ENCODE assay signal across 14 cellular contexts in genomic region chr15:63133786-63134185, GRCh38. TPM values are rescaled to one million over a fixed set of nuclear protein-coding genes. Genes with fewer than 3 reads are reported as not detected.
DNase-seq lines count a peak whose midpoint lies in the region; ATAC-seq, FAIRE-seq and TF ChIP-seq lines count a peak whose summit lies in the region.
"Had no signal": no experiment of that assay in that cellular context is flagged by ENCODE, and none has a peak within 500 bp of the region (broad histone marks: within the 10 kb centered on the region; RNA-seq: fewer than 3 reads in every experiment).

No MANE protein-coding gene starts in this region.

- H3K4me1 ChIP-seq in kidney (ENCODE audit: control insufficient read depth in 1 of 2, insufficient read depth in 1 of 2, low read depth in 1 of 2, low read length in 2 of 2) (peaks cover 0 to 2% of the 10 kb centered on the region in 2 donors), uterus (no peaks in the 10 kb centered on the region)
- H3K4me1 ChIP-seq: pancreas had no signal

- H3K27ac Mint-ChIP-seq in HFFc6 (peak overlapping the region; percentile 68), chondrocyte (ENCODE audit: unreplicated experiment) (peak overlapping the region; percentile 72), immature natural killer cell (no peak overlapping the region)
- H3K27ac Mint-ChIP-seq: activated T-cell treated with anti-CD3 and anti-CD28 coated beads, Interleukin-2, amount 50 U/mL, for 24 hours; CD4-positive, alpha-beta T cell had no signal

- H3K4me1 Mint-ChIP-seq in HFFc6 (ENCODE audit: low read depth): peaks cover 65% of the 10 kb centered on the region
- H3K4me1 Mint-ChIP-seq in chondrocyte (ENCODE audit: low read depth): peaks cover 33% of the 10 kb centered on the region
- H3K4me1 Mint-ChIP-seq in immature natural killer cell: no peaks in the 10 kb centered on the region

- intact Hi-C loops in kidney (cut with DNase I) (no loop called here), uterus (cut with DNase I; ENCODE audit: low total_unique reads) (no loop called here)

- peak overlapping the region; percentile 23 for H3K4me3 Mint-ChIP-seq in HFFc6
- H3K4me3 Mint-ChIP-seq in chondrocyte (ENCODE audit: unreplicated experiment): no peak overlapping the region
- H3K4me3 Mint-ChIP-seq in immature natural killer cell: no peak overlapping the region
- H3K4me3 Mint-ChIP-seq: activated T-cell treated with anti-CD3 and anti-CD28 coated beads, Interleukin-2, amount 50 U/mL, for 24 hours; CD4-positive, alpha-beta T cell had no signal

- H3K4me3 ChIP-seq in kidney (ENCODE audit: low read length in 2 of 2) (no peak overlapping the region), uterus (no peak overlapping the region)
- H3K4me3 ChIP-seq: pancreas, stomach had no signal

- H3K27me3 ChIP-seq in uterus: no peaks in the 10 kb centered on the region
- H3K27me3 ChIP-seq: pancreas, stomach had no signal

- no peak for ATAC-seq in HG03432 (IDR thresholded peaks at IDR 0.05; ENCODE audit: unreplicated experiment)

- peak; percentile 77 for FAIRE-seq in kidney (lab: Jason Lieb, UNC)
- FAIRE-seq: pancreas had no signal

- peaks cover 45% of the 10 kb centered on the region for H3K36me3 Mint-ChIP-seq in HFFc6 (ENCODE audit: low read depth)
- peaks cover 2% of the 10 kb centered on the region for H3K36me3 Mint-ChIP-seq in chondrocyte (ENCODE audit: low read depth)
- peaks cover 4 to 12% (median 5%) of the 10 kb centered on the region in 3 donors for H3K36me3 Mint-ChIP-seq in immature natural killer cell

- TF ChIP-seq CTCF in HFFc6 (IDR thresholded peaks at IDR 0.05): no peak
- no peak for TF ChIP-seq CTCF in chondrocyte (IDR thresholded peaks at IDR 0.05)
- TF ChIP-seq CTCF in kidney (IDR thresholded peaks at IDR 0.05; ENCODE audit: borderline replicate concordance, extremely low read depth, insufficient read depth): no peak
- TF ChIP-seq CTCF in uterus (IDR thresholded peaks at IDR 0.05): no peak

- no peak for TF ChIP-seq POLR2A in uterus (IDR thresholded peaks at IDR 0.05)

- H3K27me3 Mint-ChIP-seq in HFFc6 (ENCODE audit: insufficient read depth): no peaks in the 10 kb centered on the region
- H3K27me3 Mint-ChIP-seq in chondrocyte (ENCODE audit: low read depth): no peaks in the 10 kb centered on the region
- no peaks in the 10 kb centered on the region for H3K27me3 Mint-ChIP-seq in immature natural killer cell (ENCODE audit: low read depth in 3 of 3)
- H3K27me3 Mint-ChIP-seq: activated T-cell treated with anti-CD3 and anti-CD28 coated beads, Interleukin-2, amount 50 U/mL, for 24 hours; CD4-positive, alpha-beta T cell had no signal

- no peaks in the 10 kb centered on the region for H3K9me3 Mint-ChIP-seq in HFFc6
- H3K9me3 Mint-ChIP-seq in chondrocyte (ENCODE audit: low read depth): no peaks in the 10 kb centered on the region
- H3K9me3 Mint-ChIP-seq in immature natural killer cell: no peaks in the 10 kb centered on the region
- H3K9me3 Mint-ChIP-seq: activated T-cell treated with anti-CD3 and anti-CD28 coated beads, Interleukin-2, amount 50 U/mL, for 24 hours; CD4-positive, alpha-beta T cell had no signal

- H3K9ac ChIP-seq in kidney (ENCODE audit: low read length in 2 of 2): no peak overlapping the region

- H3K36me3 ChIP-seq in kidney (ENCODE audit: control insufficient read depth in 1 of 2, insufficient read depth in 2 of 2, low read length in 2 of 2) (no peaks in the 10 kb centered on the region), uterus (no peaks in the 10 kb centered on the region)

- H3K9me3 ChIP-seq in kidney (ENCODE audit: control insufficient read depth in 1 of 2, low read length in 2 of 2) (no peaks in the 10 kb centered on the region), uterus (no peaks in the 10 kb centered on the region)
- H3K9me3 ChIP-seq: pancreas, stomach had no signal

- DNase-seq in HFFc6 (peak; percentile 67), chondrocyte (ENCODE audit: low spot score) (no peak), kidney (no peak), uterus (no peak), SKM-1 (lab: John Stamatoyannopoulos, UW; ENCODE audit: unreplicated experiment) (no peak), immature natural killer cell (no peak)
- DNase-seq: activated CD4-positive, alpha-beta T cell treated with anti-CD3 and anti-CD28 coated beads for 4 hours; activated T-cell treated with anti-CD3 and anti-CD28 coated beads, Interleukin-2, amount 50 U/mL, for 24 hours; CD4-positive, alpha-beta T cell; midbrain; pancreas; stomach; T1000 had no signal

- H3K27ac ChIP-seq in kidney (ENCODE audit: low read depth in 2 of 2, low read length in 2 of 2) (no peak overlapping the region), uterus (peak overlapping the region; percentile 43 to 51)
- H3K27ac ChIP-seq: pancreas had no signal

RNA-seq across cellular contexts. Expression of gene LACTB, which starts 12.1 kb away (rescaled TPM):
- total RNA-seq in HFFc6 (2021; fragmentation: NEBNext Ultra II Directional; extraction: Animal tissue kit (Norgen Biotek cat#: 25700)): 10 to 100 TPM; 37.5 to 47.6 (median 45.7) TPM
- total RNA-seq in chondrocyte: 19.4 to 22.4 TPM (median 20.7 TPM) in 3 replicates
- total RNA-seq in kidney: 17.6 TPM
- 16.8 TPM for polyA plus RNA-seq in kidney (ENCODE audit: insufficient read depth, low read depth, low replicate concordance)
- 10 to 100 TPM in 2 of 4 donors, 1 to 10 TPM in 2; 7.9 to 13.6 (median 9.6) TPM for total RNA-seq in uterus
- polyA plus RNA-seq in immature natural killer cell: 10 to 100 TPM; 11.3 to 11.7 (median 11.5) TPM

RNA-seq across cellular contexts. Expression of gene RPS27L, which starts 23.5 kb away (rescaled TPM):
- 100 to 1,000 TPM; 422 to 573 (median 537) TPM for total RNA-seq in HFFc6 (2021; fragmentation: NEBNext Ultra II Directional; extraction: Animal tissue kit (Norgen Biotek cat#: 25700))
- total RNA-seq in chondrocyte: 211 to 242 TPM (median 221 TPM) in 3 replicates
- total RNA-seq in kidney: 120 TPM
- 372 TPM for polyA plus RNA-seq in kidney (ENCODE audit: insufficient read depth, low read depth, low replicate concordance)
- 100 to 1,000 TPM in 1 of 4 donors, 10 to 100 TPM in 3; 33.5 to 207 (median 54.5) TPM for total RNA-seq in uterus
- 100 to 1,000 TPM; 135 to 198 (median 154) TPM for polyA plus RNA-seq in immature natural killer cell

RNA-seq across cellular contexts. Expression of gene RAB8B, which starts 55.6 kb away (rescaled TPM):
- 10 to 100 TPM; 24.7 to 38.4 (median 33.2) TPM for total RNA-seq in HFFc6 (2021; fragmentation: NEBNext Ultra II Directional; extraction: Animal tissue kit (Norgen Biotek cat#: 25700))
- total RNA-seq in chondrocyte: 27.6 to 34.8 TPM (median 32.7 TPM) in 3 replicates
- total RNA-seq in kidney: 33.6 TPM
- polyA plus RNA-seq in kidney (ENCODE audit: insufficient read depth, low read depth, low replicate concordance): 7.1 TPM
- total RNA-seq in uterus: 100 to 1,000 TPM in 1 of 4 donors, 10 to 100 TPM in 3; 47.6 to 179 (median 67.1) TPM
- 100 to 1,000 TPM in 1 of 3 donors, 10 to 100 TPM in 2; 64.6 to 123 (median 79.7) TPM for polyA plus RNA-seq in immature natural killer cell

Comparison
In these comparisons a context has a peak if more than half of its experiments do, and no peak if none do; other contexts are left out.
1. H3K27ac Mint-ChIP-seq: peak in HFFc6 (single experiment) and chondrocyte (single experiment); none in immature natural killer cell (0 of 6).
2. H3K27ac ChIP-seq: peak in uterus (2 of 2); none in kidney (0 of 2).